Comparison of ENCODE assay signal across 14 cellular contexts in the genomic region with DNA sequence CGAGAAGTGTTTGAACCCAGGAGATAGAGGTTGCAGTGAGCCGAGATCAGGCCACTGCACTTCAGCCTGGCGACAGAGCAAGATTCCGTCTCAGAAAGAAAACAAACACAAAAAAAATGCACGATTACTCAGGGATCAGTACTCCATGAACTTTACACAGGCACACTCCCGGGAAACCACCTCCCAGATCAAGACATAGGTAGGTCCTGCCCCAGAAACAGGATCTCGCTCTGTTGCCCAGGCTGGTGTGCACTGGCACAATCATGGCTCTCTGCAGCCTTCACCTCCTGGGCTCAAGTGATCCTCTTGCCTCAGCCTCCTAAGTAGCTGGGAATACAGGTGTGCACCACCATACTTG.
"Had no signal": no experiment of that assay in that cellular context is flagged by ENCODE, and none has a peak within 500 bp of the region (broad histone marks: within the 10 kb centered on the region; RNA-seq: fewer than 3 reads in every experiment).

No MANE protein-coding gene starts in this region.

- H3K4me3 Mint-ChIP-seq: activated CD4-positive, alpha-beta T cell treated with anti-CD3 and anti-CD28 coated beads, Interleukin-2, amount 10 ng/mL, durations not matched to agents 24 days and 14 days; activated T-cell treated with anti-CD3 and anti-CD28 coated beads, Interleukin-2, amount 50 U/mL, for 4 hours; memory B cell; stimulated activated naive CD8-positive, alpha-beta T cell treated with anti-CD3 and anti-CD28 coated beads, Interleukin-15, amount 100 ng/mL, for 72 hours; T-helper 1 cell treated with Interleukin-12 subunit alpha and Interleukin-12 subunit beta and Interleukin-4 antibody, amounts not matched to agents 30 μg/mL and 1 μg/mL, for 36 hours; WTC11 had no signal

- H3K9me3 Mint-ChIP-seq: activated CD4-positive, alpha-beta T cell treated with anti-CD3 and anti-CD28 coated beads, Interleukin-2, amount 10 ng/mL, durations not matched to agents 24 days and 14 days; activated T-cell treated with anti-CD3 and anti-CD28 coated beads, Interleukin-2, amount 50 U/mL, for 4 hours; memory B cell; stimulated activated naive CD8-positive, alpha-beta T cell treated with anti-CD3 and anti-CD28 coated beads, Interleukin-15, amount 100 ng/mL, for 72 hours; T-helper 1 cell treated with Interleukin-12 subunit alpha and Interleukin-12 subunit beta and Interleukin-4 antibody, amounts not matched to agents 30 μg/mL and 1 μg/mL, for 36 hours; WTC11 had no signal

- H3K27me3 Mint-ChIP-seq: activated CD4-positive, alpha-beta T cell treated with anti-CD3 and anti-CD28 coated beads, Interleukin-2, amount 10 ng/mL, durations not matched to agents 24 days and 14 days; memory B cell; stimulated activated naive CD8-positive, alpha-beta T cell treated with anti-CD3 and anti-CD28 coated beads, Interleukin-15, amount 100 ng/mL, for 72 hours had no signal

- DNase-seq: activated CD4-positive, alpha-beta T cell treated with anti-CD3 and anti-CD28 coated beads, Interleukin-2, amount 10 ng/mL, durations not matched to agents 24 days and 14 days; activated gamma-delta T cell; activated T-cell treated with anti-CD3 and anti-CD28 coated beads, Interleukin-2, amount 50 U/mL, for 4 hours; effector memory CD4-positive, alpha-beta T cell; left ventricle myocardium inferior; pancreas; stimulated activated CD4-positive, alpha-beta T cell treated with anti-CD3 and anti-CD28 coated beads, Interleukin-15, amount 100 ng/mL, for 24 hours; stimulated activated CD4-positive, alpha-beta T cell treated with anti-CD3 and anti-CD28 coated beads, Interleukin-4, amount 100 ng/mL, for 24 hours; stimulated activated naive CD8-positive, alpha-beta T cell treated with anti-CD3 and anti-CD28 coated beads, Interleukin-15, amount 100 ng/mL, for 72 hours had no signal

- H3K27ac Mint-ChIP-seq: activated CD4-positive, alpha-beta T cell treated with anti-CD3 and anti-CD28 coated beads, Interleukin-2, amount 10 ng/mL, durations not matched to agents 24 days and 14 days; memory B cell; stimulated activated naive CD8-positive, alpha-beta T cell treated with anti-CD3 and anti-CD28 coated beads, Interleukin-15, amount 100 ng/mL, for 72 hours; WTC11 had no signal

- ATAC-seq: activated T-cell treated with anti-CD3 and anti-CD28 coated beads, Interleukin-2, amount 50 U/mL, for 4 hours; heart left ventricle; pancreas; SK-N-SH treated with all-trans-retinoic acid at 6 μM for 48 hours; stimulated activated naive CD8-positive, alpha-beta T cell treated with anti-CD3 and anti-CD28 coated beads, Interleukin-15, amount 100 ng/mL, for 72 hours; WTC11 had no signal
